ENCODE assay signal across 22 cellular contexts in genomic region chr20:47796952-47797351, GRCh38. TPM values are rescaled to one million over a fixed set of nuclear protein-coding genes. Genes with fewer than 3 reads are reported as not detected.
DNase-seq lines count a peak whose midpoint lies in the region; ATAC-seq and TF ChIP-seq lines count a peak whose summit lies in the region.
"Had no signal": no experiment of that assay in that cellular context is flagged by ENCODE, and none has a peak within 500 bp of the region (broad histone marks: within the 10 kb centered on the region; RNA-seq: fewer than 3 reads in every experiment).

No MANE protein-coding gene starts in this region.

- H3K9me3 ChIP-seq in lower lobe of right lung: no peaks in the 10 kb centered on the region
- H3K9me3 ChIP-seq in naive thymus-derived CD4-positive, alpha-beta T cell (ENCODE audit: control insufficient read depth in 2 of 3, low read length in 3 of 3): no peaks in the 10 kb centered on the region
- H3K9me3 ChIP-seq: BLaER1 had no signal

- POLR2A ChIA-PET in naive thymus-derived CD4-positive, alpha-beta T cell (lab: Charles Lee): no interaction called here

- peaks cover 0 to 2% (median 0%) of the 10 kb centered on the region in 11 donors for H3K9me3 Mint-ChIP-seq in naive thymus-derived CD4-positive, alpha-beta T cell
- H3K9me3 Mint-ChIP-seq: CD4-positive, alpha-beta T cell; CD8-positive, alpha-beta memory T cell; GM23338; H9 had no signal

- CTCF ChIA-PET in naive thymus-derived CD4-positive, alpha-beta T cell (lab: Charles Lee): no interaction called here

- peaks cover 0 to 4% (median 0%) of the 10 kb centered on the region in 7 donors for H3K4me1 Mint-ChIP-seq in naive thymus-derived CD4-positive, alpha-beta T cell
- H3K4me1 Mint-ChIP-seq: B cell; CD8-positive, alpha-beta memory T cell had no signal

- in situ Hi-C loops in brain microvascular endothelial cell (cut with HindIII; ENCODE audit: low pct_ligation_motif_present, low sequenced_read_pairs): no loop called here

- H3K4me3 ChIP-seq in lower lobe of right lung: no peak overlapping the region
- no peak overlapping the region for H3K4me3 ChIP-seq in brain microvascular endothelial cell (ENCODE audit: low read depth, low read length)
- H3K4me3 ChIP-seq in naive thymus-derived CD4-positive, alpha-beta T cell (ENCODE audit: low read length): no peak overlapping the region
- H3K4me3 ChIP-seq: BLaER1, GM12878, GM23338 had no signal

- peak; percentile 76 for DNase-seq in Right ventricle myocardium inferior (ENCODE audit: missing footprints)
- no peak for DNase-seq in cardiac septum (ENCODE audit: low spot score)
- DNase-seq in CD1c-positive myeloid dendritic cell (ENCODE audit: extremely low spot score): peak; percentile 82
- peak; percentile 24 for DNase-seq in UCSD-AML1 (lab: John Stamatoyannopoulos, UW; ENCODE audit: unreplicated experiment)
- peak; percentile 54 for DNase-seq in lower lobe of right lung
- no peak for DNase-seq in brain microvascular endothelial cell
- DNase-seq in NOMO-1 treated with dmso at 0.1 percent for 144 hours (lab: John Stamatoyannopoulos, UW; ENCODE audit: unreplicated experiment): no peak
- no peak for DNase-seq in naive thymus-derived CD4-positive, alpha-beta T cell
- DNase-seq: CD4-positive, alpha-beta T cell; CD8-positive, alpha-beta memory T cell; DMS 273 treated with DMSO at 0.1 percent for 48 hours; DMS79; EL; GDM1; H9 had no signal

- intact Hi-C loops in Right ventricle myocardium inferior (cut with DNase I): no loop called here
- intact Hi-C loops in cardiac septum (cut with DNase I): no loop called here
- intact Hi-C loops in lower lobe of right lung (cut with DNase I): no loop called here
- intact Hi-C loops in naive thymus-derived CD4-positive, alpha-beta T cell (cut with micrococcal nuclease): no loop called here

- no peaks in the 10 kb centered on the region for H3K4me1 ChIP-seq in lower lobe of right lung
- no peaks in the 10 kb centered on the region for H3K4me1 ChIP-seq in naive thymus-derived CD4-positive, alpha-beta T cell (ENCODE audit: control insufficient read depth in 2 of 2, insufficient read depth in 2 of 2, low read length in 2 of 2)

- H3K27me3 ChIP-seq in lower lobe of right lung (ENCODE audit: low read depth) (no peaks in the 10 kb centered on the region), brain microvascular endothelial cell (replicated peaks) (no peaks in the 10 kb centered on the region)
- H3K27me3 ChIP-seq in naive thymus-derived CD4-positive, alpha-beta T cell (ENCODE audit: control insufficient read depth in 2 of 2, insufficient read depth in 2 of 2, low read length in 2 of 2): no peaks in the 10 kb centered on the region
- H3K27me3 ChIP-seq: BLaER1 had no signal

- no peak for ATAC-seq in Right ventricle myocardium inferior
- no peak for ATAC-seq in lower lobe of right lung
- ATAC-seq in naive thymus-derived CD4-positive, alpha-beta T cell: no peak
- ATAC-seq: GM12878, GM23338, HCT116 had no signal

- no peak overlapping the region for H3K27ac Mint-ChIP-seq in naive thymus-derived CD4-positive, alpha-beta T cell
- H3K27ac Mint-ChIP-seq: B cell; CD4-positive, alpha-beta T cell; CD8-positive, alpha-beta memory T cell; GM23338; H9 had no signal

- H3K27ac ChIP-seq in lower lobe of right lung: no peak overlapping the region
- no peak overlapping the region for H3K27ac ChIP-seq in brain microvascular endothelial cell
- H3K27ac ChIP-seq in naive thymus-derived CD4-positive, alpha-beta T cell (ENCODE audit: low read depth, low read length): no peak overlapping the region
- H3K27ac ChIP-seq: 22Rv1, BLaER1, C4-2B had no signal

- no peak overlapping the region for H3K4me3 Mint-ChIP-seq in naive thymus-derived CD4-positive, alpha-beta T cell
- H3K4me3 Mint-ChIP-seq: B cell; CD4-positive, alpha-beta T cell; CD8-positive, alpha-beta memory T cell; GM23338; H9 had no signal

- no peaks in the 10 kb centered on the region for H3K36me3 Mint-ChIP-seq in naive thymus-derived CD4-positive, alpha-beta T cell
- H3K36me3 Mint-ChIP-seq: CD8-positive, alpha-beta memory T cell had no signal

- peaks cover 0 to 12% (median 0%) of the 10 kb centered on the region in 5 donors for H3K27me3 Mint-ChIP-seq in naive thymus-derived CD4-positive, alpha-beta T cell

- TF ChIP-seq CTCF in lower lobe of right lung (IDR thresholded peaks at IDR 0.05) (no peak), brain microvascular endothelial cell (IDR thresholded peaks at IDR 0.05; ENCODE audit: low read depth, low read length, missing control alignments) (no peak)

- H3K36me3 ChIP-seq in lower lobe of right lung: no peaks in the 10 kb centered on the region
- no peaks in the 10 kb centered on the region for H3K36me3 ChIP-seq in brain microvascular endothelial cell (replicated peaks)
- H3K36me3 ChIP-seq in naive thymus-derived CD4-positive, alpha-beta T cell (ENCODE audit: control insufficient read depth in 2 of 3, insufficient read depth in 3 of 3, low read length in 3 of 3): no peaks in the 10 kb centered on the region
- H3K36me3 ChIP-seq: BLaER1 had no signal

RNA-seq across cellular contexts. Expression of gene SULF2, which starts 11.7 kb away (rescaled TPM):
- total RNA-seq in Right ventricle myocardium inferior (29.5 TPM), cardiac septum (39.7 TPM), lower lobe of right lung (34.6 TPM)
- 100 to 1,000 TPM in 1 of 5 experiments, 10 to 100 TPM in 1, 1 to 10 TPM in 1, under 1 TPM in 2; 0.43 to 133 (median 1.5) TPM for total RNA-seq in naive thymus-derived CD4-positive, alpha-beta T cell
- polyA plus RNA-seq in naive thymus-derived CD4-positive, alpha-beta T cell: 1 to 10 TPM in 1 of 2 donors, under 1 TPM in 1; 0.60 to 3.6 TPM

Comparison
In these comparisons a context has a peak if more than half of its experiments do, and no peak if none do; other contexts are left out.
1. DNase-seq: peak in Right ventricle myocardium inferior (single experiment), CD1c-positive myeloid dendritic cell (single experiment), UCSD-AML1 (single experiment) and lower lobe of right lung (single experiment); none in cardiac septum (single experiment), brain microvascular endothelial cell (single experiment), NOMO-1 treated with dmso at 0.1 percent for 144 hours (single experiment) and naive thymus-derived CD4-positive, alpha-beta T cell (0 of 9).